Comparison of ENCODE assay signal across 1 cellular context in genomic region chr5:159459951-159460538, GRCh38.
TF ChIP-seq lines count a peak whose summit lies in the region.

No MANE protein-coding gene starts in this region.

TF ChIP-seq in GM12878, 131 proteins besides CTCF, POLR2A, EP300 and RAD21 (continued from another document and continues in another):
- TF ChIP-seq IRF3 (IDR thresholded peaks at IDR 0.05) = no peak
- no peak for TF ChIP-seq ZNF24 (IDR thresholded peaks at IDR 0.05)
- TF ChIP-seq ZNF217 (IDR thresholded peaks at IDR 0.05) = no peak
- TF ChIP-seq YBX1 (IDR thresholded peaks at IDR 0.05) = no peak
- no peak for TF ChIP-seq ELK1 (IDR thresholded peaks at IDR 0.05; ENCODE audit: low read depth, low read length)
- peak; percentile 92 for TF ChIP-seq EED (IDR thresholded peaks at IDR 0.05; ENCODE audit: low read depth)
- TF ChIP-seq SMAD1 (IDR thresholded peaks at IDR 0.05; ENCODE audit: low read depth, partially characterized antibody) = no peak
- TF ChIP-seq RBBP5 (conservative IDR thresholded peaks at IDR 0.05) = no peak
- no peak for TF ChIP-seq CHD2 (IDR thresholded peaks at IDR 0.05; ENCODE audit: borderline replicate concordance, low read depth, low read length)
- no peak for TF ChIP-seq TCF12 (IDR thresholded peaks at IDR 0.05; ENCODE audit: low read depth, low read length)
- no peak for TF ChIP-seq HDAC2 (IDR thresholded peaks at IDR 0.05)
- TF ChIP-seq CREM (IDR thresholded peaks at IDR 0.05; ENCODE audit: low read depth) = peak; percentile 62; the same call in 1 of the 2 replicates
- TF ChIP-seq RB1 (IDR thresholded peaks at IDR 0.05; ENCODE audit: borderline replicate concordance) = no peak
- TF ChIP-seq MYB (IDR thresholded peaks at IDR 0.05; ENCODE audit: borderline replicate concordance, low read depth, low read length) = no peak
- no peak for TF ChIP-seq ZNF622 (IDR thresholded peaks at IDR 0.05)
- TF ChIP-seq SREBF1 (IDR thresholded peaks at IDR 0.05; ENCODE audit: low read length) = no peak
- peak; percentile 80 for TF ChIP-seq JUNB (IDR thresholded peaks at IDR 0.05)
- no peak for TF ChIP-seq ZNF274 (IDR thresholded peaks at IDR 0.05; ENCODE audit: insufficient read depth, insufficient read length)
- no peak for TF ChIP-seq HCFC1 (IDR thresholded peaks at IDR 0.05; ENCODE audit: low read length)
- no peak for TF ChIP-seq SMAD5 (IDR thresholded peaks at IDR 0.05; ENCODE audit: low read depth)
- TF ChIP-seq CUX1 (IDR thresholded peaks at IDR 0.05; ENCODE audit: insufficient replicate concordance, low read depth, low read length) = no peak
- no peak for TF ChIP-seq YY1 (IDR thresholded peaks at IDR 0.05; ENCODE audit: low read depth, low read length)
- TF ChIP-seq TARDBP (IDR thresholded peaks at IDR 0.05; ENCODE audit: borderline replicate concordance) = no peak
- TF ChIP-seq ATF7 (IDR thresholded peaks at IDR 0.05; ENCODE audit: low read depth) = peak; percentile 25; the same call in 1 of the 2 replicates
- TF ChIP-seq CEBPZ (IDR thresholded peaks at IDR 0.05; ENCODE audit: low read depth, low read length) = no peak
- TF ChIP-seq E2F8 (IDR thresholded peaks at IDR 0.05; ENCODE audit: low read depth, partially characterized antibody) = no peak
- TF ChIP-seq GATAD2B (conservative IDR thresholded peaks at IDR 0.05; ENCODE audit: low read depth) = peak; percentile 35; the same call in 1 of the 2 replicates
- TF ChIP-seq HSF1 (IDR thresholded peaks at IDR 0.05; ENCODE audit: low read depth, low read length) = no peak
- no peak for TF ChIP-seq NR2C2 (IDR thresholded peaks at IDR 0.05; ENCODE audit: borderline replicate concordance, control insufficient read depth, insufficient read length, low read depth)
- no peak for TF ChIP-seq SIN3A (IDR thresholded peaks at IDR 0.05; ENCODE audit: low read depth, low read length)
- no peak for TF ChIP-seq ESRRA (IDR thresholded peaks at IDR 0.05; ENCODE audit: low read length)
- no peak for TF ChIP-seq FOS (IDR thresholded peaks at IDR 0.05; ENCODE audit: borderline replicate concordance, extremely low read depth, insufficient read length)
- TF ChIP-seq RELB (IDR thresholded peaks at IDR 0.05; ENCODE audit: low read depth) = no peak
- TF ChIP-seq RELA (IDR thresholded peaks at IDR 0.05; ENCODE audit: borderline replicate concordance, partially characterized antibody) = no peak
- TF ChIP-seq TCF3 (IDR thresholded peaks at IDR 0.05; ENCODE audit: borderline replicate concordance, insufficient read depth, low read depth, low read length) = no peak
- no peak for TF ChIP-seq ATF3 (IDR thresholded peaks at IDR 0.05; ENCODE audit: borderline replicate concordance, extremely low read depth, low read depth, low read length)
- no peak for TF ChIP-seq NR2C1 (IDR thresholded peaks at IDR 0.05)
- no peak for TF ChIP-seq CBFB (IDR thresholded peaks at IDR 0.05; ENCODE audit: low read depth)
- no peak for TF ChIP-seq STAT3 (IDR thresholded peaks at IDR 0.05; ENCODE audit: low read depth, low read length)
- TF ChIP-seq DPF2 (IDR thresholded peaks at IDR 0.05) = peak; percentile 62
- TF ChIP-seq PKNOX1 (IDR thresholded peaks at IDR 0.05) = no peak
- peak; percentile 86 for TF ChIP-seq MEF2B (IDR thresholded peaks at IDR 0.05; ENCODE audit: partially characterized antibody, poor library complexity, severe bottlenecking)
- no peak for TF ChIP-seq IRF5 (IDR thresholded peaks at IDR 0.05; ENCODE audit: borderline replicate concordance)
- TF ChIP-seq SMC3 (IDR thresholded peaks at IDR 0.05; ENCODE audit: borderline replicate concordance, low read length) = no peak
- TF ChIP-seq ZNF207 (IDR thresholded peaks at IDR 0.05; ENCODE audit: borderline replicate concordance) = peak; percentile 34; the same call in 1 of the 2 replicates
